12 cellular contexts compared by ENCODE assay signal in genomic region chr20:33945391-33946079, GRCh38. TPM values are rescaled to one million over a fixed set of nuclear protein-coding genes. Genes with fewer than 3 reads are reported as not detected.
DNase-seq lines count a peak whose midpoint lies in the region; FAIRE-seq and TF ChIP-seq lines count a peak whose summit lies in the region.
"Had no signal": no experiment of that assay in that cellular context is flagged by ENCODE, and none has a peak within 500 bp of the region (broad histone marks: within the 10 kb centered on the region; RNA-seq: fewer than 3 reads in every experiment).

No MANE protein-coding gene starts in this region.

- H3K9me3 Mint-ChIP-seq in endodermal cell = peaks cover 11% of the 10 kb centered on the region
- peaks cover 8 to 25% (median 21%) of the 10 kb centered on the region in 6 donors for H3K9me3 Mint-ChIP-seq in immature natural killer cell

- no peak for TF ChIP-seq CTCF in endodermal cell (conservative IDR thresholded peaks at IDR 0.05)
- TF ChIP-seq CTCF in coronary artery (IDR thresholded peaks at IDR 0.05) = no peak
- no peak for TF ChIP-seq CTCF in adrenal gland (IDR thresholded peaks at IDR 0.05)

- H3K9ac ChIP-seq in endodermal cell (ENCODE audit: extremely low read depth, low read length, poor library complexity, severe bottlenecking) (no peak overlapping the region), mesendoderm (ENCODE audit: low read length) (no peak overlapping the region)

- H2BK5ac ChIP-seq in mesendoderm (ENCODE audit: low read length) = no peak overlapping the region

- no peaks in the 10 kb centered on the region for H3K4me1 ChIP-seq in endodermal cell (ENCODE audit: control insufficient read depth, insufficient read depth, low read length)
- no peaks in the 10 kb centered on the region for H3K4me1 ChIP-seq in mesendoderm (ENCODE audit: control insufficient read depth, low read depth, low read length)
- H3K4me1 ChIP-seq in adrenal gland (replicated peaks in 1 of 2) = no peaks in the 10 kb centered on the region
- H3K4me1 ChIP-seq: ascending aorta had no signal

- intact Hi-C loops in adrenal gland (cut with DNase I) = no loop called here

- no peak overlapping the region for H4K5ac ChIP-seq in mesendoderm (ENCODE audit: low read length)

- no peaks in the 10 kb centered on the region for H3K79me2 ChIP-seq in mesendoderm (ENCODE audit: control insufficient read depth, insufficient read depth, low read length)

- peak overlapping the region; percentile 11 for H3K23ac ChIP-seq in mesendoderm (ENCODE audit: low read length)

- no peaks in the 10 kb centered on the region for H3K36me3 Mint-ChIP-seq in endodermal cell (ENCODE audit: low read depth)
- H3K36me3 Mint-ChIP-seq in immature natural killer cell = peaks cover 0 to 15% (median 4%) of the 10 kb centered on the region in 3 donors

- H3K27me3 ChIP-seq in endodermal cell (ENCODE audit: control insufficient read depth, insufficient read depth, low read length, poor library complexity, severe bottlenecking) (no peaks in the 10 kb centered on the region), mesendoderm (ENCODE audit: insufficient read depth, low read length, poor library complexity) (no peaks in the 10 kb centered on the region), adrenal gland (no peaks in the 10 kb centered on the region)
- H3K27me3 ChIP-seq: ascending aorta had no signal

- no peak overlapping the region for H3K4me3 Mint-ChIP-seq in endodermal cell
- no peak overlapping the region for H3K4me3 Mint-ChIP-seq in immature natural killer cell
- H3K4me3 Mint-ChIP-seq: CD4-positive, alpha-beta memory T cell had no signal

- H3K4me1 Mint-ChIP-seq in endodermal cell (peaks cover 4% of the 10 kb centered on the region), immature natural killer cell (no peaks in the 10 kb centered on the region)
- H3K4me1 Mint-ChIP-seq: CD4-positive, alpha-beta memory T cell had no signal

- no peak overlapping the region for H3K56ac ChIP-seq in mesendoderm (ENCODE audit: low read length)

- no peak overlapping the region for H4K8ac ChIP-seq in mesendoderm (ENCODE audit: low read depth, low read length)

- no peak overlapping the region for H2BK15ac ChIP-seq in mesendoderm (replicated peaks; ENCODE audit: low read depth)

- no peak overlapping the region for H2AK5ac ChIP-seq in mesendoderm (ENCODE audit: low read length)

- H3K4me2 ChIP-seq in mesendoderm (ENCODE audit: low read length) = no peak overlapping the region

- DNase-seq in Ammon's horn (ENCODE audit: low spot score) (peak; percentile 90), OCI-M1 (lab: John Stamatoyannopoulos, UW) (peak; percentile 12), endodermal cell (no peak), mesendoderm (no peak), HTR-8/SVneo (ENCODE audit: insufficient read length, low spot score) (no peak), immature natural killer cell (no peak), coronary artery (ENCODE audit: low spot score) (no peak), adrenal gland (no peak)
- DNase-seq: activated CD8-positive, alpha-beta memory T cell treated with anti-CD3 and anti-CD28 coated beads, Interleukin-2, amount 50 U/mL, for 48 hours; CD4-positive, alpha-beta memory T cell; NCI-H2081 treated with DMSO at 0.1 percent for 48 hours had no signal

- TF ChIP-seq POLR2A in adrenal gland (IDR thresholded peaks at IDR 0.05) = no peak

- H2BK120ac ChIP-seq in mesendoderm (ENCODE audit: low read depth, low read length) = no peak overlapping the region

- H3K79me1 ChIP-seq in mesendoderm (ENCODE audit: low read length) = no peaks in the 10 kb centered on the region

- H3K27me3 Mint-ChIP-seq in endodermal cell (ENCODE audit: insufficient read depth) (no peaks in the 10 kb centered on the region), immature natural killer cell (ENCODE audit: low read depth in 3 of 3) (peaks cover 2 to 3% (median 3%) of the 10 kb centered on the region in 3 donors)

- peaks cover 10% of the 10 kb centered on the region for H3K9me3 ChIP-seq in endodermal cell (ENCODE audit: control insufficient read depth, low read length)
- H3K9me3 ChIP-seq in adrenal gland (replicated peaks in 1 of 3) = peaks cover 0 to 7% (median 0%) of the 10 kb centered on the region in 3 donors

- no peak for FAIRE-seq in HTR-8/SVneo (lab: Jason Lieb, UNC)

- 90 to 91% methylated on average over 5 of the region's 5 CpGs for WGBS in endodermal cell (ENCODE audit: insufficient coverage in 1 of 2, insufficient read length in 1 of 2), 2 experiments
- WGBS in mesendoderm (ENCODE audit: extremely low coverage, insufficient coverage, low lambda C conversion rate) = no CpG with 5 or more reads among the region's 5 CpGs
- WGBS in adrenal gland, 4 donors = 79 to 90% (median 83%) methylated on average over 5 of the region's 5 CpGs

- H3K27ac Mint-ChIP-seq in endodermal cell (no peak overlapping the region), immature natural killer cell (no peak overlapping the region)
- H3K27ac Mint-ChIP-seq: CD4-positive, alpha-beta memory T cell had no signal

- H3K4me3 ChIP-seq in endodermal cell (ENCODE audit: low read length) (no peak overlapping the region), mesendoderm (ENCODE audit: low read length) (no peak overlapping the region), coronary artery (no peak overlapping the region), adrenal gland (no peak overlapping the region)
- H3K4me3 ChIP-seq: ascending aorta had no signal

- peak overlapping the region; percentile 86 for H3K27ac ChIP-seq in endodermal cell (ENCODE audit: low read depth, low read length)
- no peak overlapping the region for H3K27ac ChIP-seq in mesendoderm (ENCODE audit: low read depth, low read length)
- H3K27ac ChIP-seq in coronary artery = no peak overlapping the region
- H3K27ac ChIP-seq in adrenal gland = no peak overlapping the region
- H3K27ac ChIP-seq: ascending aorta had no signal

- H3K36me3 ChIP-seq in endodermal cell (ENCODE audit: control insufficient read depth, insufficient read depth, low read length) (no peaks in the 10 kb centered on the region), mesendoderm (ENCODE audit: control insufficient read depth, insufficient read depth, low read length) (no peaks in the 10 kb centered on the region), adrenal gland (replicated peaks in 1 of 2) (no peaks in the 10 kb centered on the region)
- H3K36me3 ChIP-seq: ascending aorta had no signal

- H3K18ac ChIP-seq in mesendoderm (ENCODE audit: low read length) = no peak overlapping the region

- H3K4ac ChIP-seq in mesendoderm (ENCODE audit: low read depth, low read length) = no peak overlapping the region

RNA-seq across cellular contexts. Expression of gene RALY, which starts 48.2 kb away (rescaled TPM):
- total RNA-seq in endodermal cell (100 to 1,000 TPM; 136 to 182 TPM), adrenal gland (100 to 1,000 TPM in 1 of 8 donors, 10 to 100 TPM in 7; 39.2 to 105 (median 78.1) TPM)
- 164 TPM for polyA plus RNA-seq in endodermal cell (2013, experiment 1 of 2)
- 145 TPM for polyA plus RNA-seq in endodermal cell (2013, experiment 2 of 2)
- polyA plus RNA-seq in mesendoderm (2013, experiment 1 of 2) = 107 TPM
- 107 TPM for polyA plus RNA-seq in mesendoderm (2013, experiment 2 of 2)
- polyA plus RNA-seq in immature natural killer cell (100 to 1,000 TPM; 271 to 323 (median 273) TPM), adrenal gland (100 to 1,000 TPM in 1 of 3 donors, 10 to 100 TPM in 2; 35.7 to 128 (median 92.7) TPM)

Comparison
In these comparisons a context has a peak if more than half of its experiments do, and no peak if none do; other contexts are left out.
1. DNase-seq: peak in Ammon's horn (single experiment) and OCI-M1 (single experiment); none in endodermal cell (single experiment), mesendoderm (single experiment), HTR-8/SVneo (single experiment), immature natural killer cell (0 of 3), coronary artery (single experiment) and adrenal gland (0 of 7).